In the genomic region with DNA sequence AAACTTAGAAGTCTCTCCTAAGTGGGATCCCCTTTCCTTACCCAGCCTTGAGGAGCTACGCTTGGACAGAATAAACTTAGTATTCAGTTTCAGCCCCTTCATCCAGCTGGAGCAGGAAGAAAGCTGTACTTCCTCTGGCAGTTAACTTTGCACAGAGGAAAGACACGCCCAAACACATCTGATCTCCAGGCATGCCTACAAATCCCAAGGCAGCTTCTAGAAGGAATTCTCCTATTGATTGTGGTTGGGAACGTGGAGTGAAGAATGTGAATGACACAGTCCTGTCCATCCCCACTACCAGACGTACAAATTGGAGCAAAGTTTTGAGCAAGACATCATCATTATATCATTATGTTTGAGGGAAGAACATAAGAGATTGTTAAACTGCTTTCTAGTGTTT, we compare ENCODE assay signal across 15 cellular contexts. TPM values are rescaled to one million over a fixed set of nuclear protein-coding genes. Genes with fewer than 3 reads are reported as not detected.
DNase-seq lines count a peak whose midpoint lies in the region; ATAC-seq and TF ChIP-seq lines count a peak whose summit lies in the region.
"Had no signal": no experiment of that assay in that cellular context is flagged by ENCODE, and none has a peak within 500 bp of the region (broad histone marks: within the 10 kb centered on the region; RNA-seq: fewer than 3 reads in every experiment).

No MANE protein-coding gene starts in this region.

- H3K4me3 ChIP-seq in cardiac fibroblast (replicated peaks in 1 of 2; ENCODE audit: low read depth in 2 of 2, low read length in 2 of 2) (no peak overlapping the region), aorta (ENCODE audit: low read length in 2 of 2) (no peak overlapping the region)
- H3K4me3 ChIP-seq: body of pancreas had no signal

- peaks cover 0 to 2% (median 0%) of the 10 kb centered on the region in 3 donors for H3K4me1 Mint-ChIP-seq in T-cell

- ATAC-seq in T-cell (replicated peaks in 1 of 4): no peak
- ATAC-seq in aorta (ENCODE audit: low FRiP score): no peak
- ATAC-seq: body of pancreas; stimulated activated naive CD8-positive, alpha-beta T cell treated with anti-CD3 and anti-CD28 coated beads, Interleukin-15, amount 100 ng/mL, for 72 hours had no signal

- no peaks in the 10 kb centered on the region for H3K36me3 Mint-ChIP-seq in T-cell

- H3K4me3 Mint-ChIP-seq in T-cell: no peak overlapping the region
- H3K4me3 Mint-ChIP-seq: activated T-helper 1 cell treated with anti-CD3 and anti-CD28 coated beads, Interleukin-12 subunit alpha, Interleukin-12 subunit beta, Interleukin-2, Interleukin-4 antibody, amounts not matched to agents 30 ng/mL and 10 ng/mL and 1 ng/mL, durations not matched to agents 14 hours and 24 hours and 36 hours; stimulated activated naive CD8-positive, alpha-beta T cell treated with anti-CD3 and anti-CD28 coated beads, Interleukin-15, amount 100 ng/mL, for 72 hours had no signal

- POLR2A ChIA-PET in T-cell (lab: Charles Lee): interaction anchor here in 1 of 2 donors (0.7 kb wide), 1 partner anchor 571 kb away, joined by 3 read pairs; no protein-coding TSS in a partner anchor

- no peak overlapping the region for H3K27ac ChIP-seq in aorta (ENCODE audit: low read depth in 1 of 2, low read length in 2 of 2)
- H3K27ac ChIP-seq: body of pancreas had no signal

- DNase-seq in EH (ENCODE audit: low read depth) (peak; percentile 26), HT-29 (ENCODE audit: low spot score) (peak; percentile 60), cardiac fibroblast (ENCODE audit: low read depth in 2 of 2) (peak; percentile 51 to 68), left kidney (ENCODE audit: low read depth, low spot score) (peak; percentile 73), T-cell (no peak), SHP77 (lab: John Stamatoyannopoulos, UW) (no peak), aorta (no peak), medulla oblongata (ENCODE audit: extremely low spot score) (no peak)
- DNase-seq: activated CD4-positive, alpha-beta T cell treated with anti-CD3 and anti-CD28 coated beads for 1 hour; body of pancreas; Caco-2; NCI-H510A treated with DMSO at 0.1 percent for 48 hours; occipital lobe; stimulated activated naive CD8-positive, alpha-beta T cell treated with anti-CD3 and anti-CD28 coated beads, Interleukin-15, amount 100 ng/mL, for 72 hours had no signal

- H3K9me3 ChIP-seq in aorta (ENCODE audit: control insufficient read depth, low read length): no peaks in the 10 kb centered on the region
- H3K9me3 ChIP-seq: body of pancreas, Caco-2 had no signal

- CTCF ChIA-PET in T-cell (lab: Charles Lee): interaction anchor here in 1 of 2 donors (0.6 kb wide), 1 partner anchor 9 kb away, joined by 4 read pairs; no protein-coding TSS in a partner anchor

- TF ChIP-seq CTCF in cardiac fibroblast (IDR thresholded peaks at IDR 0.05; ENCODE audit: low read depth, low read length): no peak

- H3K36me3 ChIP-seq in aorta (ENCODE audit: control insufficient read depth in 1 of 2, insufficient read depth in 2 of 2, low read length in 1 of 2): no peaks in the 10 kb centered on the region

- no peak overlapping the region for H3K27ac Mint-ChIP-seq in T-cell
- H3K27ac Mint-ChIP-seq: activated T-helper 1 cell treated with anti-CD3 and anti-CD28 coated beads, Interleukin-12 subunit alpha, Interleukin-12 subunit beta, Interleukin-2, Interleukin-4 antibody, amounts not matched to agents 30 ng/mL and 10 ng/mL and 1 ng/mL, durations not matched to agents 14 hours and 24 hours and 36 hours; stimulated activated naive CD8-positive, alpha-beta T cell treated with anti-CD3 and anti-CD28 coated beads, Interleukin-15, amount 100 ng/mL, for 72 hours had no signal

- H3K27me3 ChIP-seq in aorta (ENCODE audit: control insufficient read depth in 1 of 2, insufficient read depth in 2 of 2, low read length in 1 of 2): no peaks in the 10 kb centered on the region
- H3K27me3 ChIP-seq: body of pancreas had no signal

- no peaks in the 10 kb centered on the region for H3K9me3 Mint-ChIP-seq in T-cell
- H3K9me3 Mint-ChIP-seq: activated T-helper 1 cell treated with anti-CD3 and anti-CD28 coated beads, Interleukin-12 subunit alpha, Interleukin-12 subunit beta, Interleukin-2, Interleukin-4 antibody, amounts not matched to agents 30 ng/mL and 10 ng/mL and 1 ng/mL, durations not matched to agents 14 hours and 24 hours and 36 hours; stimulated activated naive CD8-positive, alpha-beta T cell treated with anti-CD3 and anti-CD28 coated beads, Interleukin-15, amount 100 ng/mL, for 72 hours had no signal

- H3K27me3 Mint-ChIP-seq in T-cell: peaks cover 27 to 32% of the 10 kb centered on the region in 2 donors

- intact Hi-C loops in aorta (cut with DNase I): no loop called here

- 64 to 71% methylated on average over 4 of the region's 4 CpGs for WGBS in aorta, 2 donors

- no peaks in the 10 kb centered on the region for H3K4me1 ChIP-seq in aorta (ENCODE audit: control insufficient read depth in 1 of 2, insufficient read depth in 2 of 2, low read length in 2 of 2)
- H3K4me1 ChIP-seq: body of pancreas had no signal

RNA-seq across cellular contexts. Expression of a gene that starts 6.6 kb away (rescaled TPM):
- total RNA-seq in HT-29 (2014; rRNA removed; shearing (Covaris generic)): 35.0 and 41.3 TPM in 2 replicates
- 1 to 10 TPM in 3 of 5 donors, under 1 TPM in 2; 0.18 to 2.4 (median 1.1) TPM for total RNA-seq in T-cell
- total RNA-seq in aorta: 10 to 100 TPM; 68.2 to 73.7 TPM
- 1 to 10 TPM; 5.2 to 8.4 TPM for polyA plus RNA-seq in aorta

Comparison
In these comparisons a context has a peak if more than half of its experiments do, and no peak if none do; other contexts are left out.
1. DNase-seq: peak in EH (single experiment), HT-29 (single experiment), cardiac fibroblast (2 of 2) and left kidney (single experiment); none in T-cell (0 of 34), SHP77 (0 of 2), aorta (0 of 2) and medulla oblongata (single experiment).
2. RNA of a gene that starts 6.6 kb away (total RNA-seq): 68.2 to 73.7 TPM in aorta and 35.0 to 41.3 TPM in HT-29; 0.18 to 2.4 TPM in T-cell; every median in the first group is over 10 times any median in the second.